29 cellular contexts compared by ENCODE assay signal in genomic region chr9:36911037-36911436, GRCh38.
DNase-seq lines count a peak whose midpoint lies in the region; ATAC-seq, FAIRE-seq and TF ChIP-seq lines count a peak whose summit lies in the region.
"Had no signal": no experiment of that assay in that cellular context is flagged by ENCODE, and none has a peak within 500 bp of the region (broad histone marks: within the 10 kb centered on the region; RNA-seq: fewer than 3 reads in every experiment).

No MANE protein-coding gene starts in this region.

- TF ChIP-seq CTCF in GM10266 (IDR thresholded peaks at IDR 0.05; ENCODE audit: control insufficient read depth, insufficient read depth, low read depth, missing control alignments) (peak; percentile 9), HFFc6 (IDR thresholded peaks at IDR 0.05) (peak; percentile 15; the same call in 1 of the 2 replicates), GM12878 (IDR thresholded peaks at IDR 0.05 in 2 of 3, conservative IDR thresholded peaks at IDR 0.05 in 1 of 3; ENCODE audit: control insufficient read depth in 2 of 3, extremely low read depth in 1 of 3, insufficient read depth in 1 of 3, low read depth in 3 of 3, low read length in 3 of 3) (peak in 2 of 3 experiments; percentile 22 to 28; a peak in 2 of 6 replicates)

- ATAC-seq in GM12878 (0 out of 3 replicates have a peak, but pooled peaks have one; percentile 24), sciatic nerve (no peak)
- no peak for ATAC-seq in stimulated activated memory B cell treated with anti-CD40 and anti-IgM and Interleukin-4, amounts not matched to agents 10 μg/mL and 1 μg/mL and 100 μg/mL, for 72 hours
- ATAC-seq: activated CD8-positive, alpha-beta memory T cell treated with anti-CD3 and anti-CD28 coated beads, Interleukin-2, amount 10 ng/mL, durations not matched to agents 7 days and 5 days; activated T-cell treated with anti-CD3 and anti-CD28 coated beads, Interleukin-2, amount 50 U/mL, for 72 hours; effector memory CD8-positive, alpha-beta T cell; esophagus mucosa; foreskin keratinocyte; left colon; naive thymus-derived CD4-positive, alpha-beta T cell had no signal

- no peak overlapping the region for H2AFZ ChIP-seq in GM12878 (ENCODE audit: control insufficient read depth, low read depth, low read length)

- no peak overlapping the region for H3K4me2 ChIP-seq in GM12878 (ENCODE audit: control insufficient read depth, insufficient read depth)
- H3K4me2 ChIP-seq: smooth muscle cell had no signal

- peaks cover 24 to 29% of the 10 kb centered on the region in 2 experiments; a peak in 3 of 4 replicates for H3K36me3 ChIP-seq in GM12878 (ENCODE audit: control insufficient read depth in 2 of 2, insufficient read depth in 2 of 2, low read length in 1 of 2)
- H3K36me3 ChIP-seq: MG63, Peyer's patch, SJSA1 had no signal

- H3K27ac Mint-ChIP-seq in HFFc6, result no peak overlapping the region
- H3K27ac Mint-ChIP-seq in stimulated activated memory B cell treated with anti-CD40 and anti-IgM and Interleukin-4, amounts not matched to agents 10 μg/mL and 1 μg/mL and 100 μg/mL, for 72 hours, result peak overlapping the region; percentile 43
- H3K27ac Mint-ChIP-seq: activated CD4-positive, alpha-beta T cell treated with anti-CD3 and anti-CD28 coated beads, Interleukin-2, amount 10 ng/mL, durations not matched to agents 24 days and 14 days; activated CD8-positive, alpha-beta memory T cell treated with anti-CD3 and anti-CD28 coated beads, Interleukin-2, amount 10 ng/mL, durations not matched to agents 7 days and 5 days; activated T-cell treated with anti-CD3 and anti-CD28 coated beads, Interleukin-2, amount 50 U/mL, for 72 hours; CD4-positive, alpha-beta T cell; effector memory CD8-positive, alpha-beta T cell had no signal

- no TSS peak for BruUV-seq in GM12878 (replicated peaks; lab: Mats Ljungman, UMichigan)

- no peak overlapping the region for H3K4me3 Mint-ChIP-seq in HFFc6
- H3K4me3 Mint-ChIP-seq in stimulated activated memory B cell treated with anti-CD40 and anti-IgM and Interleukin-4, amounts not matched to agents 10 μg/mL and 1 μg/mL and 100 μg/mL, for 72 hours, result no peak overlapping the region
- H3K4me3 Mint-ChIP-seq: activated CD4-positive, alpha-beta T cell treated with anti-CD3 and anti-CD28 coated beads, Interleukin-2, amount 10 ng/mL, durations not matched to agents 24 days and 14 days; activated CD8-positive, alpha-beta memory T cell treated with anti-CD3 and anti-CD28 coated beads, Interleukin-2, amount 10 ng/mL, durations not matched to agents 7 days and 5 days; activated T-cell treated with anti-CD3 and anti-CD28 coated beads, Interleukin-2, amount 50 U/mL, for 72 hours; CD4-positive, alpha-beta T cell; effector memory CD8-positive, alpha-beta T cell; naive thymus-derived CD4-positive, alpha-beta T cell had no signal

- RAD21 ChIA-PET in GM12878 (lab: Charles Lee; ENCODE audit: unreplicated experiment), result no interaction called here

- no peaks in the 10 kb centered on the region for H3K9me3 ChIP-seq in GM12878 (replicated peaks; ENCODE audit: control insufficient read depth, insufficient read depth, low read length)
- H3K9me3 ChIP-seq: MG63, Peyer's patch, SJSA1 had no signal

- POLR2A ChIA-PET in GM12878 (lab: Charles Lee), result no interaction called here

- no peak for TF ChIP-seq POLR2A in GM12878 (IDR thresholded peaks at IDR 0.05; ENCODE audit: low read depth, low read length)

- no peak overlapping the region for H3K9ac ChIP-seq in GM12878 (ENCODE audit: control insufficient read depth, insufficient read depth, low read length)

- intact Hi-C loops in GM12878 (cut with micrococcal nuclease; ENCODE audit: unreplicated experiment), result no loop called here
- intact Hi-C loops in sciatic nerve (cut with DNase I), result no loop called here

- no peak for TF ChIP-seq RAD21 in GM12878 (IDR thresholded peaks at IDR 0.05; ENCODE audit: insufficient read depth, low read depth, low read length)

- no peak overlapping the region for H3K27ac ChIP-seq in GM12878 (ENCODE audit: control insufficient read depth, insufficient read depth)
- H3K27ac ChIP-seq: coronary artery, foreskin keratinocyte, Peyer's patch, SJSA1 had no signal

- WGBS in GM12878 (ENCODE audit: insufficient coverage, insufficient replicate concordance, low lambda C conversion rate, missing lambda C conversion rate), result 85% methylated on average over 6 of the region's 6 CpGs

- FAIRE-seq in GM12878 (lab: Jason Lieb, UNC), result no peak
- FAIRE-seq: bronchial epithelial cell, urothelium cell line had no signal

- DNase-seq in GM10266 (ENCODE audit: extremely low spot score) (no peak), HFFc6 (no peak), GM12878 (ENCODE audit: low read depth, low spot score) (no peak), sciatic nerve (ENCODE audit: low spot score) (no peak), KG1 (lab: John Stamatoyannopoulos, UW) (no peak), NCI-H1048 (lab: John Stamatoyannopoulos, UW) (no peak)
- DNase-seq: activated CD4-positive, alpha-beta T cell treated with anti-CD3 and anti-CD28 coated beads, Interleukin-2, amount 10 ng/mL, durations not matched to agents 24 days and 14 days; activated CD8-positive, alpha-beta memory T cell treated with anti-CD3 and anti-CD28 coated beads, Interleukin-2, amount 10 ng/mL, durations not matched to agents 7 days and 5 days; activated naive CD4-positive, alpha-beta T cell treated with Interleukin-2 at 50 U/mL for 16 hours; activated T-cell treated with anti-CD3 and anti-CD28 coated beads, Interleukin-2, amount 50 U/mL, for 72 hours; amniotic stem cell; CD4-positive, alpha-beta T cell; effector memory CD8-positive, alpha-beta T cell; EL; foreskin keratinocyte; left colon; mesendoderm; MG63; naive thymus-derived CD4-positive, alpha-beta T cell; NCI-H510A treated with DMSO at 0.1 percent for 48 hours; stimulated activated CD4-positive, alpha-beta T cell treated with anti-CD3 and anti-CD28 coated beads, Interleukin-2, amount 100 ng/mL, for 24 hours had no signal

- H3K4me3 ChIP-seq in GM12878, result no peak overlapping the region
- H3K4me3 ChIP-seq: coronary artery, MG63, Peyer's patch, SJSA1, smooth muscle cell had no signal

- no peaks in the 10 kb centered on the region for H4K20me1 ChIP-seq in GM12878 (ENCODE audit: control insufficient read depth, insufficient read depth)

- no peaks in the 10 kb centered on the region for H3K4me1 Mint-ChIP-seq in HFFc6 (ENCODE audit: low read depth)
- H3K4me1 Mint-ChIP-seq in stimulated activated memory B cell treated with anti-CD40 and anti-IgM and Interleukin-4, amounts not matched to agents 10 μg/mL and 1 μg/mL and 100 μg/mL, for 72 hours, result peaks cover 57% of the 10 kb centered on the region
- H3K4me1 Mint-ChIP-seq: activated CD8-positive, alpha-beta memory T cell treated with anti-CD3 and anti-CD28 coated beads, Interleukin-2, amount 10 ng/mL, durations not matched to agents 7 days and 5 days; naive thymus-derived CD4-positive, alpha-beta T cell had no signal

- no peaks in the 10 kb centered on the region; the same call in none of the 2 replicates for H3K79me2 ChIP-seq in GM12878 (ENCODE audit: control insufficient read depth, insufficient read depth, low read length)

- H3K27me3 ChIP-seq in GM12878 (replicated peaks in 1 of 2; ENCODE audit: control insufficient read depth in 2 of 2, insufficient read depth in 2 of 2, low read length in 1 of 2), result no peaks in the 10 kb centered on the region
- H3K27me3 ChIP-seq: Peyer's patch had no signal

- no peaks in the 10 kb centered on the region; the same call in 1 of the 2 replicates for H3K9me3 Mint-ChIP-seq in HFFc6
- no peaks in the 10 kb centered on the region for H3K9me3 Mint-ChIP-seq in stimulated activated memory B cell treated with anti-CD40 and anti-IgM and Interleukin-4, amounts not matched to agents 10 μg/mL and 1 μg/mL and 100 μg/mL, for 72 hours
- H3K9me3 Mint-ChIP-seq: activated CD4-positive, alpha-beta T cell treated with anti-CD3 and anti-CD28 coated beads, Interleukin-2, amount 10 ng/mL, durations not matched to agents 24 days and 14 days; activated T-cell treated with anti-CD3 and anti-CD28 coated beads, Interleukin-2, amount 50 U/mL, for 72 hours; CD4-positive, alpha-beta T cell; effector memory CD8-positive, alpha-beta T cell; naive thymus-derived CD4-positive, alpha-beta T cell had no signal

- SMC1A ChIA-PET in GM12878 (lab: Charles Lee; ENCODE audit: uncharacterized antibody, unreplicated experiment), result no interaction called here

- in situ Hi-C loops in GM12878 (cut with MboI), result no loop called here

- peaks cover 57% of the 10 kb centered on the region for H3K27me3 Mint-ChIP-seq in HFFc6 (ENCODE audit: insufficient read depth)
- no peaks in the 10 kb centered on the region for H3K27me3 Mint-ChIP-seq in stimulated activated memory B cell treated with anti-CD40 and anti-IgM and Interleukin-4, amounts not matched to agents 10 μg/mL and 1 μg/mL and 100 μg/mL, for 72 hours

- H3K36me3 Mint-ChIP-seq in HFFc6 (ENCODE audit: low read depth), result no peaks in the 10 kb centered on the region; the same call in 1 of the 2 replicates
- peaks cover 68% of the 10 kb centered on the region for H3K36me3 Mint-ChIP-seq in stimulated activated memory B cell treated with anti-CD40 and anti-IgM and Interleukin-4, amounts not matched to agents 10 μg/mL and 1 μg/mL and 100 μg/mL, for 72 hours
- H3K36me3 Mint-ChIP-seq: activated CD8-positive, alpha-beta memory T cell treated with anti-CD3 and anti-CD28 coated beads, Interleukin-2, amount 10 ng/mL, durations not matched to agents 7 days and 5 days; naive thymus-derived CD4-positive, alpha-beta T cell had no signal

- CTCF ChIA-PET in GM12878 (lab: Yijun Ruan, JAX), result interaction anchor here (0.9 kb wide), 1 partner anchor 38 kb away, joined by 5 read pairs; no protein-coding TSS in a partner anchor

- H3K4me1 ChIP-seq in GM12878 (ENCODE audit: control insufficient read depth, insufficient read depth, low read length), result no peaks in the 10 kb centered on the region
- H3K4me1 ChIP-seq: foreskin keratinocyte, Peyer's patch, SJSA1 had no signal

- TF ChIP-seq EP300 in GM12878 (IDR thresholded peaks at IDR 0.05; ENCODE audit: borderline replicate concordance in 1 of 2, control insufficient read depth in 1 of 2, low read depth in 2 of 2, low read length in 2 of 2), result no peak

TF ChIP-seq in GM12878, 131 proteins besides CTCF, POLR2A, EP300 and RAD21 (continues in another document):
- TF ChIP-seq NKRF (conservative IDR thresholded peaks at IDR 0.05), result no peak
- no peak for TF ChIP-seq ZNF622 (IDR thresholded peaks at IDR 0.05)
